Comparison of ENCODE assay signal across 20 cellular contexts in the genomic region with DNA sequence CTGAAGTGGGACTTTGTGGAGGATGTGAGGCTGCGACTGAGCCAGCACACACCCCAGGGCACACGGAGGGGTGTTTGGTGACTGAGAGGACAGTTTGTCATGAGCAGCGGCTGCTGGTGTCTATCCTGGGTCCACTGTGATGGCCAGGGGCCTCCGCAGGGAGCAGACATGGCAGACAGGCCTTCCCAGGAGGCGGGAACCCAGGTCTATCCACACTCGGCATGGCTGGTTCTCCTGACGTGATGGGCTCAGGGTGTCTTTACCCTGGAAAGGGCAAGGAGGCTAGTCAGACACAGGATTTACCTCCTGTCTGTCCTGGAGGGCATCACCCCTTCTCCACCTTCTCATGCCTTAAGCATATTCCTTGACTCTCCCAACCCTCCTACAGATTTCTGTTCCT. TPM values are rescaled to one million over a fixed set of nuclear protein-coding genes. Genes with fewer than 3 reads are reported as not detected.
DNase-seq lines count a peak whose midpoint lies in the region; ATAC-seq, FAIRE-seq and TF ChIP-seq lines count a peak whose summit lies in the region.
"Had no signal": no experiment of that assay in that cellular context is flagged by ENCODE, and none has a peak within 500 bp of the region (broad histone marks: within the 10 kb centered on the region; RNA-seq: fewer than 3 reads in every experiment).

No MANE protein-coding gene starts in this region.

- H3K27me3 Mint-ChIP-seq in activated CD4-positive, alpha-beta T cell treated with anti-CD3 and anti-CD28 coated beads, Interleukin-2, amount 10 ng/mL, durations not matched to agents 7 days and 5 days: no peaks in the 10 kb centered on the region
- H3K27me3 Mint-ChIP-seq in neural progenitor cell (ENCODE audit: insufficient read depth, low read depth): peaks cover 4% of the 10 kb centered on the region
- peaks cover 50% of the 10 kb centered on the region for H3K27me3 Mint-ChIP-seq in T-helper 17 cell

- H3K27me3 ChIP-seq in BLaER1 (no peaks in the 10 kb centered on the region), bronchial epithelial cell (ENCODE audit: control insufficient read depth, insufficient read depth, low read length) (no peaks in the 10 kb centered on the region), neural progenitor cell (no peaks in the 10 kb centered on the region), prostate gland (replicated peaks; ENCODE audit: insufficient read depth) (no peaks in the 10 kb centered on the region)

- peak; percentile 85 for FAIRE-seq in bronchial epithelial cell (lab: Jason Lieb, UNC)

- H3K36me3 ChIP-seq in BLaER1 (no peaks in the 10 kb centered on the region), bronchial epithelial cell (ENCODE audit: control insufficient read depth, insufficient read depth, low read length) (no peaks in the 10 kb centered on the region), neural progenitor cell (no peaks in the 10 kb centered on the region), prostate gland (no peaks in the 10 kb centered on the region)

- CTCF ChIA-PET in activated CD4-positive, alpha-beta T cell treated with anti-CD3 and anti-CD28 coated beads, Interleukin-2, amount 10 ng/mL, durations not matched to agents 7 days and 5 days (lab: Charles Lee): interaction anchor here (0.7 kb wide), 1 partner anchor 89 kb away, joined by 4 read pairs; no protein-coding TSS in a partner anchor

- H3K9me3 ChIP-seq in BLaER1: no peaks in the 10 kb centered on the region
- no peaks in the 10 kb centered on the region for H3K9me3 ChIP-seq in neural progenitor cell (ENCODE audit: low read depth)
- H3K9me3 ChIP-seq in prostate gland: no peaks in the 10 kb centered on the region
- no peaks in the 10 kb centered on the region for H3K9me3 ChIP-seq in T-helper 17 cell (ENCODE audit: control insufficient read depth, low read length, poor library complexity, severe bottlenecking)

- H3K9ac ChIP-seq in BLaER1: no peak overlapping the region
- H3K9ac ChIP-seq in neural progenitor cell: no peak overlapping the region

- H3K36me3 Mint-ChIP-seq in activated CD4-positive, alpha-beta T cell treated with anti-CD3 and anti-CD28 coated beads, Interleukin-2, amount 10 ng/mL, durations not matched to agents 7 days and 5 days (ENCODE audit: low read depth): no peaks in the 10 kb centered on the region
- H3K36me3 Mint-ChIP-seq in neural progenitor cell: no peaks in the 10 kb centered on the region
- H3K36me3 Mint-ChIP-seq in T-helper 17 cell (ENCODE audit: low read depth): no peaks in the 10 kb centered on the region
- H3K36me3 Mint-ChIP-seq: IgD-negative memory B cell had no signal

- no peaks in the 10 kb centered on the region for H3K9me3 Mint-ChIP-seq in activated CD4-positive, alpha-beta T cell treated with anti-CD3 and anti-CD28 coated beads, Interleukin-2, amount 10 ng/mL, durations not matched to agents 7 days and 5 days
- no peaks in the 10 kb centered on the region for H3K9me3 Mint-ChIP-seq in neural progenitor cell
- H3K9me3 Mint-ChIP-seq: IgD-negative memory B cell had no signal

- H3K4me1 ChIP-seq in BLaER1 (peaks cover 49% of the 10 kb centered on the region), neural progenitor cell (no peaks in the 10 kb centered on the region), prostate gland (replicated peaks) (no peaks in the 10 kb centered on the region)

- no peaks in the 10 kb centered on the region for H4K20me1 ChIP-seq in BLaER1
- H4K20me1 ChIP-seq in neural progenitor cell (ENCODE audit: low read depth): no peaks in the 10 kb centered on the region

- H3K27ac ChIP-seq in BLaER1: peak overlapping the region; percentile 59
- H3K27ac ChIP-seq in neural progenitor cell: no peak overlapping the region
- no peak overlapping the region for H3K27ac ChIP-seq in prostate gland
- H3K27ac ChIP-seq: PC-9, RWPE1 had no signal

- peak overlapping the region; percentile 47 for H3K27ac Mint-ChIP-seq in activated CD4-positive, alpha-beta T cell treated with anti-CD3 and anti-CD28 coated beads, Interleukin-2, amount 10 ng/mL, durations not matched to agents 7 days and 5 days
- H3K27ac Mint-ChIP-seq in neural progenitor cell (peak overlapping the region; percentile 54), T-helper 17 cell (no peak overlapping the region)
- H3K27ac Mint-ChIP-seq: IgD-negative memory B cell had no signal

- H3F3A ChIP-seq in neural progenitor cell (ENCODE audit: low read depth): no peaks in the 10 kb centered on the region

- H3K4me3 ChIP-seq in BLaER1: no peak overlapping the region
- H3K4me3 ChIP-seq in bronchial epithelial cell (ENCODE audit: low read depth, low read length): no peak overlapping the region
- no peak overlapping the region for H3K4me3 ChIP-seq in neural progenitor cell
- H3K4me3 ChIP-seq in prostate gland: no peak overlapping the region
- H3K4me3 ChIP-seq: PC-9 had no signal

- H2AFZ ChIP-seq in neural progenitor cell (replicated peaks): no peak overlapping the region
- H2AFZ ChIP-seq: PC-9 had no signal

- no peak for TF ChIP-seq POLR2A in prostate gland (IDR thresholded peaks at IDR 0.05)

- DNase-seq in activated CD4-positive, alpha-beta T cell treated with anti-CD3 and anti-CD28 coated beads, Interleukin-2, amount 10 ng/mL, durations not matched to agents 7 days and 5 days: no peak
- DNase-seq in activated CD4-positive, alpha-beta T cell treated with anti-CD3 and anti-CD28 coated beads for 1 hour: no peak
- DNase-seq in bronchial epithelial cell (ENCODE audit: low read depth): no peak
- DNase-seq in neural progenitor cell (ENCODE audit: low spot score): no peak
- DNase-seq in prostate gland (ENCODE audit: low spot score): no peak
- no peak for DNase-seq in T-helper 17 cell
- no peak for DNase-seq in SKM-1 (lab: John Stamatoyannopoulos, UW; ENCODE audit: unreplicated experiment)
- DNase-seq: DMS79 treated with DMSO at 0.1 percent for 48 hours, NCI-H1105, NCI-H146, NCI-H2029, NCI-H2227 treated with DMSO at 0.1 percent for 48 hours, NCI-H510A, NCI-H748 treated with DMSO at 0.1 percent for 48 hours, PC-9 had no signal

- TF ChIP-seq CTCF in bronchial epithelial cell (IDR thresholded peaks at IDR 0.05; ENCODE audit: insufficient read depth, low read length, severe bottlenecking): no peak
- no peak for TF ChIP-seq CTCF in neural progenitor cell (IDR thresholded peaks at IDR 0.05)
- no peak for TF ChIP-seq CTCF in prostate gland (IDR thresholded peaks at IDR 0.05)

- no peaks in the 10 kb centered on the region for H3K79me2 ChIP-seq in neural progenitor cell (ENCODE audit: low read depth)

- POLR2A ChIA-PET in activated CD4-positive, alpha-beta T cell treated with anti-CD3 and anti-CD28 coated beads, Interleukin-2, amount 10 ng/mL, durations not matched to agents 7 days and 5 days (lab: Charles Lee): no interaction called here

- WGBS in prostate gland: 84% methylated on average over 7 of the region's 7 CpGs

- H3K4me2 ChIP-seq in BLaER1 (peak overlapping the region; percentile 73), neural progenitor cell (no peak overlapping the region)
- H3K4me2 ChIP-seq: PC-9 had no signal

- peaks cover 42% of the 10 kb centered on the region for H3K4me1 Mint-ChIP-seq in activated CD4-positive, alpha-beta T cell treated with anti-CD3 and anti-CD28 coated beads, Interleukin-2, amount 10 ng/mL, durations not matched to agents 7 days and 5 days
- H3K4me1 Mint-ChIP-seq in neural progenitor cell (peaks cover 16% of the 10 kb centered on the region), T-helper 17 cell (peaks cover 12% of the 10 kb centered on the region)

- no peak for ATAC-seq in T-helper 17 cell

- no peak overlapping the region for H3K4me3 Mint-ChIP-seq in activated CD4-positive, alpha-beta T cell treated with anti-CD3 and anti-CD28 coated beads, Interleukin-2, amount 10 ng/mL, durations not matched to agents 7 days and 5 days
- H3K4me3 Mint-ChIP-seq in neural progenitor cell (no peak overlapping the region), T-helper 17 cell (no peak overlapping the region)

- intact Hi-C loops in prostate gland (cut with DNase I): no loop called here

RNA-seq across cellular contexts. Expression of a gene that starts 0.7 kb away (rescaled TPM):
- under 1 TPM; 0.52 to 0.57 TPM for total RNA-seq in activated CD4-positive, alpha-beta T cell treated with anti-CD3 and anti-CD28 coated beads, Interleukin-2, amount 10 ng/mL, durations not matched to agents 7 days and 5 days
- total RNA-seq in bronchial epithelial cell: not detected in 2 replicates
- not detected in 2 replicates for total RNA-seq in neural progenitor cell (ENCODE audit: low replicate concordance)
- 1 to 10 TPM in 1 of 2 donors, not detected in 1; 1.5 TPM for total RNA-seq in prostate gland
- 1 to 10 TPM in 1 of 2 donors, under 1 TPM in 1; 0.37 to 1.2 TPM for total RNA-seq in T-helper 17 cell
- total RNA-seq: PC-9 had no signal

RNA-seq across cellular contexts. Expression of a gene that starts 15.3 kb away (rescaled TPM):
- total RNA-seq in activated CD4-positive, alpha-beta T cell treated with anti-CD3 and anti-CD28 coated beads, Interleukin-2, amount 10 ng/mL, durations not matched to agents 7 days and 5 days: not detected
- not detected in 2 replicates for total RNA-seq in bronchial epithelial cell
- total RNA-seq in neural progenitor cell (ENCODE audit: low replicate concordance): not detected in 2 replicates
- under 1 TPM; 0.64 to 0.80 TPM for total RNA-seq in prostate gland
- 1 to 10 TPM in 1 of 2 donors, under 1 TPM in 1; 0.34 to 1.4 TPM for total RNA-seq in T-helper 17 cell
- total RNA-seq: A172, H4, PC-9 had no signal

RNA-seq across cellular contexts. Expression of a gene that starts 20.7 kb away (rescaled TPM):
- total RNA-seq in activated CD4-positive, alpha-beta T cell treated with anti-CD3 and anti-CD28 coated beads, Interleukin-2, amount 10 ng/mL, durations not matched to agents 7 days and 5 days: not detected
- total RNA-seq in bronchial epithelial cell (not detected in 2 replicates), neural progenitor cell (ENCODE audit: low replicate concordance) (not detected in 2 replicates), prostate gland (not detected), T-helper 17 cell (not detected)
- total RNA-seq: A172, H4, PC-9 had no signal

RNA-seq across cellular contexts. Expression of a gene that starts 45.5 kb away (rescaled TPM):
- under 1 TPM in 1 of 2 experiments, not detected in 1; 0.15 TPM for total RNA-seq in activated CD4-positive, alpha-beta T cell treated with anti-CD3 and anti-CD28 coated beads, Interleukin-2, amount 10 ng/mL, durations not matched to agents 7 days and 5 days
- total RNA-seq in bronchial epithelial cell (not detected in 2 replicates), neural progenitor cell (ENCODE audit: low replicate concordance) (not detected in 2 replicates), prostate gland (not detected), T-helper 17 cell (not detected)
- total RNA-seq: A172, H4, PC-9 had no signal
